In the genomic region with DNA sequence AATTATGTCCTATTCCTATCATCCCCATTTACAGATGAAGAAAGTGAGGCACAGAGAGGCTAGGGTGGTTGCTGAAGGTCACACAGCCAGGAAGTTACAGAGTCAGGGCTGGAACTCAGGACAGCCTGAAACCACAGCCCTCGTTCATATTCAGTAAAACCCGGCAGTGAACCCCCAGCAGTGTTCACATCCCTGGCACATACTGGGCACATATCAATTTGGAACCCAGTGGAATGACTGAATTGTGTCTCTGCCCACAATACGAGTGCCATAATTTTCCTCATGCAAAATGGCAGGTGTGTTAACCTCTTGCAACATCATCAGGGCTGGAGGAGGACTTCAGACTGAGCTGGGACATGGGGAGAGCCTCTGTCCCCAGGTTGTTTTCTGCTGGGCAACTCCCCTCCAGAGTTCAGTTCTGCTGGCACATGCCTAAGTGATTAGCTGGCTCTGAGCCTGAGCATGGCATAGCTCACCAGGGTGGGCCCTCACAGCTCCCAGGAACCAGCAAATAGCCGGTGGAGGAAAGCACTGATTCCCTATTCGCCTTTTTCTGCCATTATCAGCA, we compare ENCODE assay signal across 13 cellular contexts. TPM values are rescaled to one million over a fixed set of nuclear protein-coding genes. Genes with fewer than 3 reads are reported as not detected.
DNase-seq lines count a peak whose midpoint lies in the region; ATAC-seq and TF ChIP-seq lines count a peak whose summit lies in the region.
"Had no signal": no experiment of that assay in that cellular context is flagged by ENCODE, and none has a peak within 500 bp of the region (broad histone marks: within the 10 kb centered on the region; RNA-seq: fewer than 3 reads in every experiment).

No MANE protein-coding gene starts in this region.

- no peak for ATAC-seq in psoas muscle
- ATAC-seq: stimulated activated naive B cell treated with anti-CD40 and anti-IgM and Interleukin-4, amounts not matched to agents 10 μg/mL and 1 μg/mL and 100 μg/mL, for 72 hours had no signal

- H3K4me3 Mint-ChIP-seq in osteocyte (ENCODE audit: unreplicated experiment) (no peak overlapping the region), progenitor cell of endocrine pancreas (ENCODE audit: low read depth) (no peak overlapping the region)

- H3K9me3 Mint-ChIP-seq in osteocyte (ENCODE audit: unreplicated experiment) (no peaks in the 10 kb centered on the region), progenitor cell of endocrine pancreas (ENCODE audit: low read depth) (no peaks in the 10 kb centered on the region)
- H3K9me3 Mint-ChIP-seq: activated T-helper 1 cell treated with anti-CD3 and anti-CD28 coated beads, Interleukin-12 subunit alpha, Interleukin-12 subunit beta, Interleukin-2, Interleukin-4 antibody, amounts not matched to agents 30 ng/mL and 10 ng/mL and 1 ng/mL, durations not matched to agents 14 hours and 24 hours and 36 hours; HFFc6; stimulated activated naive B cell treated with anti-CD40 and anti-IgM and Interleukin-4, amounts not matched to agents 10 μg/mL and 1 μg/mL and 100 μg/mL, for 72 hours had no signal

- DNase-seq in GM23248 (peak; percentile 48), Peyer's patch (peak in 2 of 3 donors; percentile 81 to 88), epithelial cell of esophagus (ENCODE audit: low read depth) (peak; percentile 71), osteocyte (ENCODE audit: extremely low spot score, unreplicated experiment) (no peak), progenitor cell of endocrine pancreas (ENCODE audit: low spot score, unreplicated experiment) (no peak), psoas muscle (no peak)
- DNase-seq in effector CD4-positive, alpha-beta T cell: no peak
- DNase-seq in activated CD4-positive, alpha-beta T cell treated with anti-CD3 and anti-CD28 coated beads for 4 hours: no peak
- DNase-seq: NCI-H524; spleen; stimulated activated naive B cell treated with anti-CD40 and anti-IgM and Interleukin-4, amounts not matched to agents 10 μg/mL and 1 μg/mL and 100 μg/mL, for 72 hours had no signal

- H3K27ac ChIP-seq in GM23248 (no peak overlapping the region), Peyer's patch (peak overlapping the region; percentile 92 to 95 (median 93)), psoas muscle (no peak overlapping the region)

- H3K79me2 ChIP-seq in GM23248 (ENCODE audit: insufficient read depth): peaks cover 29% of the 10 kb centered on the region

- H3K27ac Mint-ChIP-seq in osteocyte (ENCODE audit: unreplicated experiment) (peak overlapping the region; percentile 68), progenitor cell of endocrine pancreas (no peak overlapping the region)
- H3K27ac Mint-ChIP-seq: stimulated activated naive B cell treated with anti-CD40 and anti-IgM and Interleukin-4, amounts not matched to agents 10 μg/mL and 1 μg/mL and 100 μg/mL, for 72 hours had no signal

- H4K20me1 ChIP-seq in GM23248 (ENCODE audit: insufficient read depth): peaks cover 18% of the 10 kb centered on the region; the same call in 1 of the 2 replicates

- no peak overlapping the region for H3K4me2 ChIP-seq in GM23248 (ENCODE audit: unreplicated experiment)

- H3K4me1 Mint-ChIP-seq in osteocyte (ENCODE audit: unreplicated experiment): peaks cover 48% of the 10 kb centered on the region
- peaks cover 27% of the 10 kb centered on the region for H3K4me1 Mint-ChIP-seq in progenitor cell of endocrine pancreas (ENCODE audit: low read depth)

- WGBS in GM23248 (ENCODE audit: low coverage in 1 of 2, low lambda C conversion rate in 2 of 2, missing lambda C conversion rate in 2 of 2), 2 experiments: 79 to 81% methylated on average over 5 of the region's 5 CpGs
- WGBS in psoas muscle, 3 donors: 51 to 63% (median 55%) methylated on average over 5 of the region's 5 CpGs

- H3K36me3 Mint-ChIP-seq in osteocyte (ENCODE audit: unreplicated experiment): no peaks in the 10 kb centered on the region
- H3K36me3 Mint-ChIP-seq in progenitor cell of endocrine pancreas (ENCODE audit: insufficient read depth): no peaks in the 10 kb centered on the region

- H3K9ac ChIP-seq in GM23248: no peak overlapping the region

- H3K36me3 ChIP-seq in GM23248 (ENCODE audit: low read depth) (no peaks in the 10 kb centered on the region), Peyer's patch (no peaks in the 10 kb centered on the region), psoas muscle (ENCODE audit: insufficient read depth in 1 of 2, low read depth in 1 of 2) (no peaks in the 10 kb centered on the region)
- H3K36me3 ChIP-seq: spleen had no signal

- peaks cover 14% of the 10 kb centered on the region for H3F3A ChIP-seq in GM23248 (ENCODE audit: insufficient read depth)

- H2AFZ ChIP-seq in GM23248: no peak overlapping the region

- H3K27me3 Mint-ChIP-seq in osteocyte (ENCODE audit: unreplicated experiment) (no peaks in the 10 kb centered on the region), progenitor cell of endocrine pancreas (peaks cover 9% of the 10 kb centered on the region)
- H3K27me3 Mint-ChIP-seq: stimulated activated naive B cell treated with anti-CD40 and anti-IgM and Interleukin-4, amounts not matched to agents 10 μg/mL and 1 μg/mL and 100 μg/mL, for 72 hours had no signal

- H3K9me3 ChIP-seq in GM23248 (ENCODE audit: low read depth): no peaks in the 10 kb centered on the region
- H3K9me3 ChIP-seq in Peyer's patch: no peaks in the 10 kb centered on the region
- H3K9me3 ChIP-seq in psoas muscle: no peaks in the 10 kb centered on the region
- H3K9me3 ChIP-seq: spleen had no signal

- in situ Hi-C loops in GM23248 (cut with MboI): no loop called here

- H3K4me3 ChIP-seq in GM23248 (no peak overlapping the region), Peyer's patch (peak overlapping the region in 1 of 4 donors; percentile 20), epithelial cell of esophagus (ENCODE audit: low read length) (no peak overlapping the region), psoas muscle (no peak overlapping the region)
- H3K4me3 ChIP-seq: spleen had no signal

- intact Hi-C loops in psoas muscle (cut with DNase I): no loop called here

- no peaks in the 10 kb centered on the region for H3K27me3 ChIP-seq in GM23248 (replicated peaks; ENCODE audit: insufficient read depth)
- H3K27me3 ChIP-seq in Peyer's patch: no peaks in the 10 kb centered on the region
- H3K27me3 ChIP-seq in psoas muscle (ENCODE audit: insufficient read depth in 3 of 3, low read length in 2 of 3): no peaks in the 10 kb centered on the region
- H3K27me3 ChIP-seq: spleen had no signal

- TF ChIP-seq CTCF in Peyer's patch (IDR thresholded peaks at IDR 0.05): no peak
- TF ChIP-seq CTCF in epithelial cell of esophagus (IDR thresholded peaks at IDR 0.05; ENCODE audit: insufficient read depth, low read depth, low read length, missing control alignments): no peak
- no peak for TF ChIP-seq CTCF in osteocyte (IDR thresholded peaks at IDR 0.05)
- no peak for TF ChIP-seq CTCF in progenitor cell of endocrine pancreas (IDR thresholded peaks at IDR 0.05; ENCODE audit: unreplicated experiment)
- TF ChIP-seq CTCF in psoas muscle (IDR thresholded peaks at IDR 0.05): no peak

- H3K4me1 ChIP-seq in GM23248 (ENCODE audit: insufficient read depth) (peaks cover 36% of the 10 kb centered on the region), Peyer's patch (peaks cover 0 to 32% (median 0%) of the 10 kb centered on the region in 4 donors), psoas muscle (peaks cover 31% of the 10 kb centered on the region)

- TF ChIP-seq POLR2A in Peyer's patch (IDR thresholded peaks at IDR 0.05): peak in 1 of 2 donors; percentile 28

- no peaks in the 10 kb centered on the region for H3K9me2 ChIP-seq in GM23248 (ENCODE audit: insufficient read depth)

RNA-seq across cellular contexts. Expression of a gene that starts 2.1 kb away (rescaled TPM):
- 110 and 116 TPM in 2 replicates for total RNA-seq in GM23248 (2014; rRNA removed; shearing (Covaris generic))
- 37.4 and 41.8 TPM in 2 replicates for polyA plus RNA-seq in GM23248 (2016; fragmentation: Nextera tagmentation; extraction: Ambion mirVana)
- 100 to 1,000 TPM; 174 to 361 (median 217) TPM for total RNA-seq in Peyer's patch
- 99.0 and 102 TPM in 2 replicates for total RNA-seq in osteocyte
- total RNA-seq in progenitor cell of endocrine pancreas: 164 TPM in 2 replicates
- 100 to 1,000 TPM; 102 to 184 (median 135) TPM for total RNA-seq in psoas muscle
- 100 to 1,000 TPM in 2 of 3 donors, 10 to 100 TPM in 1; 82.5 to 222 (median 117) TPM for polyA plus RNA-seq in psoas muscle

RNA-seq across cellular contexts. Expression of a gene that starts 55.9 kb away (rescaled TPM):
- 4.1 and 7.6 TPM in 2 replicates for total RNA-seq in GM23248 (2014; rRNA removed; shearing (Covaris generic))
- polyA plus RNA-seq in GM23248 (2016; fragmentation: Nextera tagmentation; extraction: Ambion mirVana) (3.0 and 3.1 TPM in 2 replicates), psoas muscle (1 to 10 TPM; 1.4 to 6.4 (median 2.8) TPM)
- total RNA-seq in Peyer's patch (10 to 100 TPM in 1 of 4 donors, 1 to 10 TPM in 3; 2.6 to 16.5 (median 4.7) TPM), osteocyte (0.76 and 0.94 TPM in 2 replicates), progenitor cell of endocrine pancreas (4.2 and 5.0 TPM in 2 replicates), psoas muscle (1 to 10 TPM; 1.7 to 8.9 (median 4.3) TPM)

Comparison
In these comparisons a context has a peak if more than half of its experiments do, and no peak if none do; other contexts are left out.
1. DNase-seq: peak in GM23248 (single experiment), Peyer's patch (2 of 3) and epithelial cell of esophagus (single experiment); none in osteocyte (single experiment), effector CD4-positive, alpha-beta T cell (single experiment), progenitor cell of endocrine pancreas (single experiment), activated CD4-positive, alpha-beta T cell treated with anti-CD3 and anti-CD28 coated beads for 4 hours (0 of 2) and psoas muscle (0 of 2).
2. H3K27ac ChIP-seq: peak in Peyer's patch (4 of 4); none in GM23248 (single experiment) and psoas muscle (single experiment).